8 cellular contexts compared by ENCODE assay signal in genomic region chr16:66954097-66954659, GRCh38. TPM values are rescaled to one million over a fixed set of nuclear protein-coding genes. Genes with fewer than 3 reads are reported as not detected.
DNase-seq lines count a peak whose midpoint lies in the region; ATAC-seq and TF ChIP-seq lines count a peak whose summit lies in the region.

No MANE protein-coding gene starts in this region.

- H3K9ac ChIP-seq in liver (ENCODE audit: low read depth in 1 of 2, low read length in 2 of 2): peak overlapping the region in 1 of 2 donors; percentile 36

- H3K9me3 ChIP-seq in liver (ENCODE audit: control insufficient read depth in 4 of 4, low read length in 3 of 4): no peaks in the 10 kb centered on the region

- H3K36me3 Mint-ChIP-seq in activated CD4-positive, alpha-beta T cell treated with anti-CD3 and anti-CD28 coated beads, Interleukin-2, amount 10 ng/mL, durations not matched to agents 7 days and 5 days (ENCODE audit: low read depth): peaks cover 4% of the 10 kb centered on the region

- H3K27me3 ChIP-seq in liver (ENCODE audit: control insufficient read depth in 4 of 4, insufficient read depth in 4 of 4, low read length in 3 of 4): no peaks in the 10 kb centered on the region

- ATAC-seq in HG03135 (IDR thresholded peaks at IDR 0.05; ENCODE audit: unreplicated experiment): no peak

- H3K9me3 Mint-ChIP-seq in activated CD4-positive, alpha-beta T cell treated with anti-CD3 and anti-CD28 coated beads, Interleukin-2, amount 10 ng/mL, durations not matched to agents 7 days and 5 days: peaks cover 8% of the 10 kb centered on the region

- DNase-seq in CMK (ENCODE audit: low read depth): peak; percentile 26
- DNase-seq in HEK293T (ENCODE audit: extremely low spot score): peak; percentile 80
- DNase-seq in NCI-H526 (lab: John Stamatoyannopoulos, UW): peak; percentile 37 to 72
- DNase-seq in activated CD4-positive, alpha-beta T cell treated with anti-CD3 and anti-CD28 coated beads, Interleukin-2, amount 10 ng/mL, durations not matched to agents 7 days and 5 days: peak; percentile 87
- no peak for DNase-seq in coronary artery (ENCODE audit: low spot score)
- DNase-seq in stimulated activated CD4-positive, alpha-beta T cell treated with anti-CD3 and anti-CD28 coated beads, TNF-alpha, amount 100 ng/mL, for 1 hour (ENCODE audit: low read depth in 3 of 3, low spot score in 1 of 3): peak; percentile 30 to 64 (median 41)

- peaks cover 35% of the 10 kb centered on the region for H3K27me3 Mint-ChIP-seq in activated CD4-positive, alpha-beta T cell treated with anti-CD3 and anti-CD28 coated beads, Interleukin-2, amount 10 ng/mL, durations not matched to agents 7 days and 5 days

- peak; percentile 93 to 95 for TF ChIP-seq RAD21 in liver (IDR thresholded peaks at IDR 0.05)

- H3K27ac Mint-ChIP-seq in activated CD4-positive, alpha-beta T cell treated with anti-CD3 and anti-CD28 coated beads, Interleukin-2, amount 10 ng/mL, durations not matched to agents 7 days and 5 days: no peak overlapping the region

- no peak overlapping the region for H3K4me3 Mint-ChIP-seq in activated CD4-positive, alpha-beta T cell treated with anti-CD3 and anti-CD28 coated beads, Interleukin-2, amount 10 ng/mL, durations not matched to agents 7 days and 5 days

- CTCF ChIA-PET in HEK293T (lab: Yijun Ruan, JAX): interaction anchor here (0.6 to 1.3 kb wide), 6 partner anchors 12 to 341 kb away, joined by 3 to 7 read pairs (median 4); partner anchors contain the start of gene NOL3
- CTCF ChIA-PET in activated CD4-positive, alpha-beta T cell treated with anti-CD3 and anti-CD28 coated beads, Interleukin-2, amount 10 ng/mL, durations not matched to agents 7 days and 5 days (lab: Charles Lee): interaction anchor here (0.6 to 2.2 kb wide), 17 partner anchors 11 to 861 kb away, joined by 3 to 8 read pairs (median 3); partner anchors contain the start of gene NOL3

- H3K4me3 ChIP-seq in coronary artery: no peak overlapping the region
- no peak overlapping the region for H3K4me3 ChIP-seq in liver (ENCODE audit: low read depth in 1 of 3, low read length in 3 of 3)

- no peaks in the 10 kb centered on the region for H3K36me3 ChIP-seq in liver (ENCODE audit: control insufficient read depth in 4 of 4, insufficient read depth in 3 of 4, low read depth in 1 of 4, low read length in 3 of 4)

- 14% methylated on average over 8 of the region's 8 CpGs for WGBS in liver

- POLR2A ChIA-PET in HEK293T (lab: Yijun Ruan, JAX): interaction anchor here (1.4 kb wide), 1 partner anchor 228 kb away, joined by 3 read pairs; no protein-coding TSS in a partner anchor
- POLR2A ChIA-PET in activated CD4-positive, alpha-beta T cell treated with anti-CD3 and anti-CD28 coated beads, Interleukin-2, amount 10 ng/mL, durations not matched to agents 7 days and 5 days (lab: Charles Lee): interaction anchor here (0.6 kb wide), 1 partner anchor 218 kb away, joined by 3 read pairs; no protein-coding TSS in a partner anchor

- no peak overlapping the region for H3K27ac ChIP-seq in coronary artery
- H3K27ac ChIP-seq in liver (ENCODE audit: low read depth in 1 of 2, low read length in 2 of 2): no peak overlapping the region

- H3K4me1 Mint-ChIP-seq in activated CD4-positive, alpha-beta T cell treated with anti-CD3 and anti-CD28 coated beads, Interleukin-2, amount 10 ng/mL, durations not matched to agents 7 days and 5 days: peaks cover 23% of the 10 kb centered on the region

- H3K4me1 ChIP-seq in liver (ENCODE audit: control insufficient read depth in 4 of 4, insufficient read depth in 4 of 4, low read length in 3 of 4): peaks cover 3 to 29% (median 25%) of the 10 kb centered on the region in 4 donors

- TF ChIP-seq CTCF in coronary artery (IDR thresholded peaks at IDR 0.05) (peak; percentile 37), liver (IDR thresholded peaks at IDR 0.05; ENCODE audit: low read depth, low read length, missing input control) (peak; percentile 89)

TF ChIP-seq in HEK293T, 16 proteins besides CTCF, POLR2A, EP300 and RAD21:
- no peak for TF ChIP-seq FOXA1 (IDR thresholded peaks at IDR 0.05)
- peak; percentile 45 for TF ChIP-seq ZNF384 (IDR thresholded peaks at IDR 0.05)

TF ChIP-seq in liver, 16 proteins besides CTCF, POLR2A, EP300 and RAD21:
- TF ChIP-seq JUND (IDR thresholded peaks at IDR 0.05) (no peak), RXRA (IDR thresholded peaks at IDR 0.05) (peak; percentile 23 to 55), FOXA2 (IDR thresholded peaks at IDR 0.05) (no peak), EGR1 (IDR thresholded peaks at IDR 0.05; ENCODE audit: low read depth in 2 of 2) (no peak), YY1 (IDR thresholded peaks at IDR 0.05) (no peak), HNF4A (conservative IDR thresholded peaks at IDR 0.05) (peak; percentile 11 to 17), TAF1 (conservative IDR thresholded peaks at IDR 0.05) (no peak), REST (IDR thresholded peaks at IDR 0.05) (no peak), NR2F2 (IDR thresholded peaks at IDR 0.05) (no peak), HNF4G (IDR thresholded peaks at IDR 0.05) (no peak), GABPA (IDR thresholded peaks at IDR 0.05 in 1 of 2, conservative IDR thresholded peaks at IDR 0.05 in 1 of 2) (no peak), SP1 (IDR thresholded peaks at IDR 0.05) (no peak), ATF3 (IDR thresholded peaks at IDR 0.05) (no peak), ZBTB33 (IDR thresholded peaks at IDR 0.05) (no peak), FOXA1 (IDR thresholded peaks at IDR 0.05) (no peak)

RNA-seq across cellular contexts. Expression of gene CES3, which starts 6.9 kb away (rescaled TPM):
- 1 to 10 TPM; 5.9 to 6.4 TPM for total RNA-seq in activated CD4-positive, alpha-beta T cell treated with anti-CD3 and anti-CD28 coated beads, Interleukin-2, amount 10 ng/mL, durations not matched to agents 7 days and 5 days
- 10 to 100 TPM in 1 of 2 donors, under 1 TPM in 1; 0.19 to 28.3 TPM for total RNA-seq in liver
- 10 to 100 TPM; 12.3 to 12.7 TPM for polyA plus RNA-seq in liver

RNA-seq across cellular contexts. Expression of gene CES2, which starts 18.9 kb away (rescaled TPM):
- 10 to 100 TPM; 31.5 to 34.9 TPM for total RNA-seq in activated CD4-positive, alpha-beta T cell treated with anti-CD3 and anti-CD28 coated beads, Interleukin-2, amount 10 ng/mL, durations not matched to agents 7 days and 5 days
- 100 to 1,000 TPM in 1 of 2 donors, 10 to 100 TPM in 1; 21.2 to 200 TPM for total RNA-seq in liver
- polyA plus RNA-seq in liver: 100 to 1,000 TPM; 173 to 190 TPM

RNA-seq across cellular contexts. Expression of gene CIAO2B, which starts 20.0 kb away (rescaled TPM):
- total RNA-seq in activated CD4-positive, alpha-beta T cell treated with anti-CD3 and anti-CD28 coated beads, Interleukin-2, amount 10 ng/mL, durations not matched to agents 7 days and 5 days: 100 to 1,000 TPM in 1 of 2 experiments, 10 to 100 TPM in 1; 95.2 to 112 TPM
- 10 to 100 TPM; 51.1 to 52.5 TPM for total RNA-seq in liver
- 100 to 1,000 TPM; 120 TPM for polyA plus RNA-seq in liver

RNA-seq across cellular contexts. Expression of gene RRAD, which starts 28.8 kb away (rescaled TPM):
- under 1 TPM; 0.20 to 0.23 TPM for total RNA-seq in activated CD4-positive, alpha-beta T cell treated with anti-CD3 and anti-CD28 coated beads, Interleukin-2, amount 10 ng/mL, durations not matched to agents 7 days and 5 days
- total RNA-seq in liver: under 1 TPM; 0.14 to 0.50 TPM
- under 1 TPM; 0.58 to 0.61 TPM for polyA plus RNA-seq in liver

RNA-seq across cellular contexts. Expression of gene CES4A, which starts 34.2 kb away (rescaled TPM):
- total RNA-seq in activated CD4-positive, alpha-beta T cell treated with anti-CD3 and anti-CD28 coated beads, Interleukin-2, amount 10 ng/mL, durations not matched to agents 7 days and 5 days: 10 to 100 TPM; 28.9 to 30.5 TPM
- total RNA-seq in liver: 10 to 100 TPM in 1 of 2 donors, 1 to 10 TPM in 1; 1.6 to 20.5 TPM
- polyA plus RNA-seq in liver: 10 to 100 TPM in 1 of 2 donors, 1 to 10 TPM in 1; 5.4 to 17.1 TPM
